Comparison of ENCODE assay signal across 8 cellular contexts in genomic region chr1:41622859-41623732, GRCh38.
DNase-seq lines count a peak whose midpoint lies in the region; ATAC-seq and TF ChIP-seq lines count a peak whose summit lies in the region.
"Had no signal": no experiment of that assay in that cellular context is flagged by ENCODE, and none has a peak within 500 bp of the region (broad histone marks: within the 10 kb centered on the region; RNA-seq: fewer than 3 reads in every experiment).

No MANE protein-coding gene starts in this region.

- no peaks in the 10 kb centered on the region for H3K36me3 Mint-ChIP-seq in GM23338 (ENCODE audit: low read depth)

- H3K4me1 ChIP-seq in lower lobe of right lung (peaks cover 25% of the 10 kb centered on the region), GM23338 (ENCODE audit: insufficient read depth) (no peaks in the 10 kb centered on the region)

- H3K79me2 ChIP-seq in GM23338 (replicated peaks; ENCODE audit: insufficient read depth) = no peaks in the 10 kb centered on the region

- no peaks in the 10 kb centered on the region for H3K9me3 ChIP-seq in lower lobe of right lung

- H4K20me1 ChIP-seq in GM23338 (replicated peaks; ENCODE audit: insufficient read depth) = no peaks in the 10 kb centered on the region

- DNase-seq in NCI-H774 (lab: John Stamatoyannopoulos, UW) (peak; percentile 28), renal cortical epithelial cell (ENCODE audit: low read depth) (peak; percentile 8), NCI-H2171 (lab: John Stamatoyannopoulos, UW) (no peak), lower lobe of right lung (no peak), GM23338 (ENCODE audit: low spot score) (no peak)

- peak; percentile 82 for ATAC-seq in GM18907 (IDR thresholded peaks at IDR 0.05; ENCODE audit: unreplicated experiment)
- ATAC-seq in HG02642 (IDR thresholded peaks at IDR 0.05; ENCODE audit: poor library complexity, unreplicated experiment) = peak; percentile 73
- ATAC-seq in lower lobe of right lung = no peak
- ATAC-seq in GM23338 = no peak

- H3K4me2 ChIP-seq in GM23338 = no peak overlapping the region

- TF ChIP-seq CTCF in lower lobe of right lung (IDR thresholded peaks at IDR 0.05) (no peak), GM23338 (conservative IDR thresholded peaks at IDR 0.05; ENCODE audit: low read depth in 2 of 2) (no peak)

- peaks cover 13% of the 10 kb centered on the region for H3K27me3 Mint-ChIP-seq in GM23338 (ENCODE audit: insufficient read depth, low read depth, poor library complexity)

- H3K36me3 ChIP-seq in lower lobe of right lung = no peaks in the 10 kb centered on the region
- H3K36me3 ChIP-seq in GM23338 (ENCODE audit: insufficient read depth) = no peaks in the 10 kb centered on the region

- H3K9me3 Mint-ChIP-seq in GM23338 = no peaks in the 10 kb centered on the region

- H3K4me3 ChIP-seq in lower lobe of right lung = no peak overlapping the region
- H3K4me3 ChIP-seq in GM23338 = no peak overlapping the region

- no peak overlapping the region for H3K4me3 Mint-ChIP-seq in GM23338

- no peak overlapping the region for H3K27ac Mint-ChIP-seq in GM23338

- H3K27ac ChIP-seq in lower lobe of right lung = no peak overlapping the region
- no peak overlapping the region for H3K27ac ChIP-seq in GM23338 (ENCODE audit: low read depth)
- H3K27ac ChIP-seq: epithelial cell of prostate had no signal

- H2AFZ ChIP-seq in GM23338 = no peak overlapping the region; the same call in 1 of the 2 replicates

- peaks cover 26% of the 10 kb centered on the region for H3K4me1 Mint-ChIP-seq in GM23338

- H3K27me3 ChIP-seq in lower lobe of right lung (ENCODE audit: low read depth) = no peaks in the 10 kb centered on the region
- no peaks in the 10 kb centered on the region for H3K27me3 ChIP-seq in GM23338 (ENCODE audit: insufficient read depth)

- intact Hi-C loops in lower lobe of right lung (cut with DNase I) = no loop called here

- H3F3A ChIP-seq in GM23338 (replicated peaks; ENCODE audit: low read depth) = no peaks in the 10 kb centered on the region

- no peaks in the 10 kb centered on the region for H3K9me2 ChIP-seq in GM23338 (ENCODE audit: insufficient read depth)

TF ChIP-seq in GM23338, 12 proteins besides CTCF, POLR2A, EP300 and RAD21:
- TF ChIP-seq POLR2AphosphoS5 (IDR thresholded peaks at IDR 0.05; ENCODE audit: low read depth) (no peak), REST (IDR thresholded peaks at IDR 0.05; ENCODE audit: unreplicated experiment) (no peak), ZNF331 (CRISPR knock-in tag; IDR thresholded peaks at IDR 0.05; ENCODE audit: low read depth) (no peak), ZNF114 (CRISPR knock-in tag; IDR thresholded peaks at IDR 0.05) (no peak), CREB1 (CRISPR knock-in tag; IDR thresholded peaks at IDR 0.05; ENCODE audit: low read depth) (no peak), NANOG (IDR thresholded peaks at IDR 0.05; ENCODE audit: borderline replicate concordance) (no peak), ZNF462 (CRISPR knock-in tag; IDR thresholded peaks at IDR 0.05) (no peak), EZH2phosphoT487 (IDR thresholded peaks at IDR 0.05; ENCODE audit: unreplicated experiment) (no peak), STAT1 (IDR thresholded peaks at IDR 0.05; ENCODE audit: unreplicated experiment) (no peak), JUNB (IDR thresholded peaks at IDR 0.05; ENCODE audit: unreplicated experiment) (no peak), ETS1 (IDR thresholded peaks at IDR 0.05) (no peak), EZH2 (IDR thresholded peaks at IDR 0.05; ENCODE audit: low read depth, unreplicated experiment) (no peak)

Comparison
In these comparisons a context has a peak if more than half of its experiments do, and no peak if none do; other contexts are left out.
1. ATAC-seq: peak in GM18907 (single experiment) and HG02642 (single experiment); none in lower lobe of right lung (0 of 2) and GM23338 (single experiment).
2. DNase-seq: peak in NCI-H774 (single experiment) and renal cortical epithelial cell (single experiment); none in NCI-H2171 (single experiment), lower lobe of right lung (single experiment) and GM23338 (single experiment).